ENCODE assay signal across 1 cellular context in the genomic region with DNA sequence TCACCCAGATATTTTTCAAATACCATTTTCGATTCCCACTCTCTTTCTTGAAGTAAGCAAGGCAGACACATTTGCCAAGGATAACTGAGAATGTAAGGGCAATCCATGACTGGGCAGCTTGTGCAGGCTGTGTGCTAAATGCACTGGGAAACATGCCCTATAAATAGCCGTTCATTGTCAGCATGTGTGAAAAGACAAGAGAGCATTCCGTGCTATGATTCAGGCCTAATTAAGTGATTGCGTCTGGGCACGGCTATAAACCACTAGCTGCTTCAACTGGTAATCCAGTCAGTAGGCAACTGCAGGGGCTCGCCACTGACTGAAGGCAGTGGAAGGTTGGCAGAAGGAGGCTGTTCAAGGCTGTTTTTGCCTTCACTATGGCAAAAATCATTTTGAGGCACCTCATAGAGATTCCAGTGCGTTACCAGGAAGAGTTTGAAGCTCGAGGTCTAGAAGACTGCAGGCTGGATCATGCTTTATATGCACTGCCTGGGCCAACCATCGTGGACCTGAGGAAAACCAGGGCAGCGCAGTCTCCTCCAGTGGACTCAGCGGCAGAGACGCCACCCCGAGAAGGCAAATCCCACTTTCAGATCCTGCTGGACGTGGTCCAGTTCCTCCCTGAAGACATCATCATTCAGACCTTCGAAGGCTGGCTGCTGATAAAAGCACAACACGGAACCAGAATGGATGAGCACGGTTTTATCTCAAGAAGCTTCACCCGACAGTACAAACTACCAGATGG.
TF ChIP-seq lines count a peak whose summit lies in the region.

A gene with protein sequence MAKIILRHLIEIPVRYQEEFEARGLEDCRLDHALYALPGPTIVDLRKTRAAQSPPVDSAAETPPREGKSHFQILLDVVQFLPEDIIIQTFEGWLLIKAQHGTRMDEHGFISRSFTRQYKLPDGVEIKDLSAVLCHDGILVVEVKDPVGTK (plus strand): TSS at position 287 of the 745 bp plus-strand sequence. CDS start 91 bp downstream, at position 378.

TF ChIP-seq in SK-N-SH treated with all-trans-retinoic acid at 6 μM for 48 hours, 23 proteins besides CTCF, POLR2A, EP300 and RAD21 (continued from another document):
- no peak for TF ChIP-seq TOX (CRISPR knock-in tag; IDR thresholded peaks at IDR 0.05; ENCODE audit: borderline replicate concordance)
- TF ChIP-seq ZFP30 (CRISPR knock-in tag; IDR thresholded peaks at IDR 0.05), result no peak
- TF ChIP-seq, protein P1, sequence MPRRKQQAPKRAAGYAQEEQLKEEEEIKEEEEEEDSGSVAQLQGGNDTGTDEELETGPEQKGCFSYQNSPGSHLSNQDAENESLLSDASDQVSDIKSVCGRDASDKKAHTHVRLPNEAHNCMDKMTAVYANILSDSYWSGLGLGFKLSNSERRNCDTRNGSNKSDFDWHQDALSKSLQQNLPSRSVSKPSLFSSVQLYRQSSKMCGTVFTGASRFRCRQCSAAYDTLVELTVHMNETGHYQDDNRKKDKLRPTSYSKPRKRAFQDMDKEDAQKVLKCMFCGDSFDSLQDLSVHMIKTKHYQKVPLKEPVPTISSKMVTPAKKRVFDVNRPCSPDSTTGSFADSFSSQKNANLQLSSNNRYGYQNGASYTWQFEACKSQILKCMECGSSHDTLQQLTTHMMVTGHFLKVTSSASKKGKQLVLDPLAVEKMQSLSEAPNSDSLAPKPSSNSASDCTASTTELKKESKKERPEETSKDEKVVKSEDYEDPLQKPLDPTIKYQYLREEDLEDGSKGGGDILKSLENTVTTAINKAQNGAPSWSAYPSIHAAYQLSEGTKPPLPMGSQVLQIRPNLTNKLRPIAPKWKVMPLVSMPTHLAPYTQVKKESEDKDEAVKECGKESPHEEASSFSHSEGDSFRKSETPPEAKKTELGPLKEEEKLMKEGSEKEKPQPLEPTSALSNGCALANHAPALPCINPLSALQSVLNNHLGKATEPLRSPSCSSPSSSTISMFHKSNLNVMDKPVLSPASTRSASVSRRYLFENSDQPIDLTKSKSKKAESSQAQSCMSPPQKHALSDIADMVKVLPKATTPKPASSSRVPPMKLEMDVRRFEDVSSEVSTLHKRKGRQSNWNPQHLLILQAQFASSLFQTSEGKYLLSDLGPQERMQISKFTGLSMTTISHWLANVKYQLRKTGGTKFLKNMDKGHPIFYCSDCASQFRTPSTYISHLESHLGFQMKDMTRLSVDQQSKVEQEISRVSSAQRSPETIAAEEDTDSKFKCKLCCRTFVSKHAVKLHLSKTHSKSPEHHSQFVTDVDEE (CRISPR knock-in tag; IDR thresholded peaks at IDR 0.05), result no peak
- TF ChIP-seq OSR1 (CRISPR knock-in tag; IDR thresholded peaks at IDR 0.05), result no peak
- no peak for TF ChIP-seq ARNTL (CRISPR knock-in tag; IDR thresholded peaks at IDR 0.05; ENCODE audit: borderline replicate concordance, low read depth)
